ENCODE assay signal across 1 cellular context in the genomic region with DNA sequence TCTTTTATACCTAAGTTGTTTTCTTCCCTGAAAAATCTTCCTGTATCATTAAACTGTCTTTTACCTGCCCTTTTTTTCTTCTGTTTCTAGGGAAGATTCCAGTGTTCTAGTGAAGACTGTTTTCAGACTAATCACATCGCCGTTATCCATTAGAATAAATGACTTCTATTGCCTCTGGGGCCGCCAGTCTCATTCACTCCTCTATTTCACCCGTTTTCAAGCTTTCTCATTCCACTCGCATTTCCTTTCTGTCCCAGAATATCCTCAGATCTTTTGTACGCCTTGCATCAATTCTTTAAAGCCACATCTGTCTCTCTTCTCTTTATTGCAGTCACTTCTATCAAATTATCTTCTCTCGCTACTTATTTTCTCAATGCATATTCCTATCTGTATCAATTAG.
TF ChIP-seq lines count a peak whose summit lies in the region.

No MANE protein-coding gene starts in this region.

TF ChIP-seq in K562, 482 proteins besides CTCF, POLR2A, EP300 and RAD21 (continued from another document):
- TF ChIP-seq, protein P1, sequence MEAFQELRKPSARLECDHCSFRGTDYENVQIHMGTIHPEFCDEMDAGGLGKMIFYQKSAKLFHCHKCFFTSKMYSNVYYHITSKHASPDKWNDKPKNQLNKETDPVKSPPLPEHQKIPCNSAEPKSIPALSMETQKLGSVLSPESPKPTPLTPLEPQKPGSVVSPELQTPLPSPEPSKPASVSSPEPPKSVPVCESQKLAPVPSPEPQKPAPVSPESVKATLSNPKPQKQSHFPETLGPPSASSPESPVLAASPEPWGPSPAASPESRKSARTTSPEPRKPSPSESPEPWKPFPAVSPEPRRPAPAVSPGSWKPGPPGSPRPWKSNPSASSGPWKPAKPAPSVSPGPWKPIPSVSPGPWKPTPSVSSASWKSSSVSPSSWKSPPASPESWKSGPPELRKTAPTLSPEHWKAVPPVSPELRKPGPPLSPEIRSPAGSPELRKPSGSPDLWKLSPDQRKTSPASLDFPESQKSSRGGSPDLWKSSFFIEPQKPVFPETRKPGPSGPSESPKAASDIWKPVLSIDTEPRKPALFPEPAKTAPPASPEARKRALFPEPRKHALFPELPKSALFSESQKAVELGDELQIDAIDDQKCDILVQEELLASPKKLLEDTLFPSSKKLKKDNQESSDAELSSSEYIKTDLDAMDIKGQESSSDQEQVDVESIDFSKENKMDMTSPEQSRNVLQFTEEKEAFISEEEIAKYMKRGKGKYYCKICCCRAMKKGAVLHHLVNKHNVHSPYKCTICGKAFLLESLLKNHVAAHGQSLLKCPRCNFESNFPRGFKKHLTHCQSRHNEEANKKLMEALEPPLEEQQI (IDR thresholded peaks at IDR 0.05) = no peak
- TF ChIP-seq ZSCAN29 (IDR thresholded peaks at IDR 0.05) = no peak
- TF ChIP-seq HDAC8 (tag; IDR thresholded peaks at IDR 0.05) = no peak
- TF ChIP-seq ZNF589 (CRISPR knock-in tag; IDR thresholded peaks at IDR 0.05; ENCODE audit: low read depth) = no peak
- TF ChIP-seq ARID2 (IDR thresholded peaks at IDR 0.05) = no peak
- TF ChIP-seq, protein P2, sequence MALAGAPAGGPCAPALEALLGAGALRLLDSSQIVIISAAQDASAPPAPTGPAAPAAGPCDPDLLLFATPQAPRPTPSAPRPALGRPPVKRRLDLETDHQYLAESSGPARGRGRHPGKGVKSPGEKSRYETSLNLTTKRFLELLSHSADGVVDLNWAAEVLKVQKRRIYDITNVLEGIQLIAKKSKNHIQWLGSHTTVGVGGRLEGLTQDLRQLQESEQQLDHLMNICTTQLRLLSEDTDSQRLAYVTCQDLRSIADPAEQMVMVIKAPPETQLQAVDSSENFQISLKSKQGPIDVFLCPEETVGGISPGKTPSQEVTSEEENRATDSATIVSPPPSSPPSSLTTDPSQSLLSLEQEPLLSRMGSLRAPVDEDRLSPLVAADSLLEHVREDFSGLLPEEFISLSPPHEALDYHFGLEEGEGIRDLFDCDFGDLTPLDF (CRISPR knock-in tag; IDR thresholded peaks at IDR 0.05) = no peak
- no peak for TF ChIP-seq TCF7 (IDR thresholded peaks at IDR 0.05; ENCODE audit: borderline replicate concordance)
- TF ChIP-seq MCM7 (IDR thresholded peaks at IDR 0.05) = peak in 1 of 2 experiments; percentile 85; a peak in 1 of 4 replicates
- TF ChIP-seq NCOA4 (IDR thresholded peaks at IDR 0.05; ENCODE audit: partially characterized antibody) = peak; percentile 8
- TF ChIP-seq MCM3 (IDR thresholded peaks at IDR 0.05) = peak; percentile 72; the same call in 1 of the 2 replicates
- TF ChIP-seq ARID1B (IDR thresholded peaks at IDR 0.05) = no peak
- TF ChIP-seq NCOR1 (IDR thresholded peaks at IDR 0.05) = no peak
